8 cellular contexts compared by ENCODE assay signal in genomic region chr6:68087399-68088133, GRCh38.
DNase-seq lines count a peak whose midpoint lies in the region; ATAC-seq and TF ChIP-seq lines count a peak whose summit lies in the region.

No MANE protein-coding gene starts in this region.

- ATAC-seq in GM18505 (IDR thresholded peaks at IDR 0.05; ENCODE audit: unreplicated experiment) (peak; percentile 81), GM21825 (IDR thresholded peaks at IDR 0.05; ENCODE audit: unreplicated experiment) (peak; percentile 86)

- TF ChIP-seq CTCF in fibroblast of mammary gland (conservative IDR thresholded peaks at IDR 0.05; ENCODE audit: control insufficient read depth, insufficient read depth, low read depth, low read length) = no peak

- TF ChIP-seq POLR2A in GM18505 (IDR thresholded peaks at IDR 0.05; ENCODE audit: borderline replicate concordance, extremely low read depth, insufficient read depth, insufficient read length) = no peak

- no peak overlapping the region for H3K4me3 ChIP-seq in Jurkat, Clone E6-1 (ENCODE audit: low read length)
- H3K4me3 ChIP-seq in fibroblast of mammary gland (ENCODE audit: control insufficient read depth, low read depth, low read length) = no peak overlapping the region

- peak; percentile 42 for DNase-seq in Jurkat, Clone E6-1 (ENCODE audit: low read depth, low spot score)
- peak; percentile 12 for DNase-seq in fibroblast of mammary gland (ENCODE audit: low read depth)
- DNase-seq in HuH-7 (ENCODE audit: low spot score) = no peak
- no peak for DNase-seq in UCSD-AML1 (lab: John Stamatoyannopoulos, UW; ENCODE audit: unreplicated experiment)
- DNase-seq in anterior cingulate cortex (lab: John Stamatoyannopoulos, UW) = no peak
- DNase-seq in NCI-H1092 treated with DMSO at 0.1 percent for 48 hours (lab: John Stamatoyannopoulos, UW) = no peak

Comparison
In these comparisons a context has a peak if more than half of its experiments do, and no peak if none do; other contexts are left out.
1. DNase-seq: peak in Jurkat, Clone E6-1 (single experiment) and fibroblast of mammary gland (single experiment); none in HuH-7 (single experiment), UCSD-AML1 (single experiment), anterior cingulate cortex (0 of 58) and NCI-H1092 treated with DMSO at 0.1 percent for 48 hours (single experiment).